30 cellular contexts compared by ENCODE assay signal in genomic region chr16:83494459-83494858, GRCh38.
"Had no signal": no experiment of that assay in that cellular context is flagged by ENCODE, and none has a peak within 500 bp of the region (broad histone marks: within the 10 kb centered on the region; RNA-seq: fewer than 3 reads in every experiment).

No MANE protein-coding gene starts in this region.

- H3K9me3 ChIP-seq: ascending aorta, breast epithelium, gastrocnemius medialis, heart left ventricle had no signal

- H3K36me3 ChIP-seq: breast epithelium, cardiac muscle cell, gastrocnemius medialis, heart left ventricle had no signal

- H3K27ac ChIP-seq: ascending aorta, breast epithelium, cardiac muscle cell, coronary artery, dorsolateral prefrontal cortex, foreskin keratinocyte, gastrocnemius medialis, heart left ventricle had no signal

- DNase-seq: activated CD4-positive, alpha-beta memory T cell treated with anti-CD3 and anti-CD28 coated beads for 36 hours; activated CD4-positive, alpha-beta T cell treated with anti-CD3 and anti-CD28 coated beads for 36 hours; activated CD4-positive, alpha-beta T cell treated with anti-CD3 and anti-CD28 coated beads, Interleukin-2, amount 10 ng/mL, durations not matched to agents 24 days and 14 days; activated CD4-positive, CD25-positive, alpha-beta regulatory T cell; activated CD4-positive, CD25-positive, alpha-beta regulatory T cell treated with anti-CD3 and anti-CD28 coated beads, Interleukin-2, amount 50 U/mL, for 72 hours; activated CD8-positive, alpha-beta memory T cell treated with anti-CD3 and anti-CD28 coated beads, Interleukin-2, amount 10 ng/mL, durations not matched to agents 7 days and 5 days; activated CD8-positive, alpha-beta memory T cell treated with anti-CD3 and anti-CD28 coated beads, Interleukin-2, amount 50 U/mL, for 4 hours; activated CD8-positive, alpha-beta T cell treated with anti-CD3 and anti-CD28 coated beads, Interleukin-2, amount 10 ng/mL, durations not matched to agents 7 days and 5 days; activated effector memory CD4-positive, alpha-beta T cell treated with anti-CD3 and anti-CD28 coated beads, Interleukin-2, amount 50 U/mL, for 16 hours; activated naive CD4-positive, alpha-beta T cell treated with anti-CD3 and anti-CD28 coated beads for 36 hours; activated naive CD8-positive, alpha-beta T cell treated with anti-CD3 and anti-CD28 coated beads for 36 hours; activated naive CD8-positive, alpha-beta T cell treated with anti-CD3 and anti-CD28 coated beads, Interleukin-2, amount 50 U/mL, for 24 hours; activated T-cell treated with anti-CD3 and anti-CD28 coated beads, Interleukin-2, amount 50 U/mL, for 1 hour; activated T-cell treated with anti-CD3 and anti-CD28 coated beads, Interleukin-2, amount 50 U/mL, for 48 hours; central memory CD4-positive, alpha-beta T cell; cerebellar nuclear complex; dorsolateral prefrontal cortex; effector memory CD4-positive, alpha-beta T cell; endodermal cell; foreskin keratinocyte; gastrocnemius medialis; glutamatergic neuron; heart left ventricle; T-helper 17 cell; T1000 had no signal

- H3K27me3 ChIP-seq: ascending aorta, breast epithelium, dorsolateral prefrontal cortex, foreskin keratinocyte, gastrocnemius medialis, heart left ventricle had no signal

- H3K4me3 ChIP-seq: ascending aorta, breast epithelium, cardiac muscle cell, coronary artery, dorsolateral prefrontal cortex, gastrocnemius medialis, heart left ventricle had no signal

- H3K4me1 ChIP-seq: ascending aorta, breast epithelium, foreskin keratinocyte, gastrocnemius medialis, heart left ventricle had no signal

- ATAC-seq: activated CD4-positive, alpha-beta T cell treated with anti-CD3 and anti-CD28 coated beads for 36 hours; activated CD8-positive, alpha-beta memory T cell treated with anti-CD3 and anti-CD28 coated beads, Interleukin-2, amount 10 ng/mL, durations not matched to agents 7 days and 5 days; activated CD8-positive, alpha-beta T cell treated with anti-CD3 and anti-CD28 coated beads, Interleukin-2, amount 10 ng/mL, durations not matched to agents 7 days and 5 days; activated naive CD8-positive, alpha-beta T cell treated with anti-CD3 and anti-CD28 coated beads, Interleukin-2, amount 50 U/mL, for 24 hours; esophagus mucosa; foreskin keratinocyte; gastrocnemius medialis; heart left ventricle; T-helper 17 cell had no signal
